20 cellular contexts compared by ENCODE assay signal in the genomic region with DNA sequence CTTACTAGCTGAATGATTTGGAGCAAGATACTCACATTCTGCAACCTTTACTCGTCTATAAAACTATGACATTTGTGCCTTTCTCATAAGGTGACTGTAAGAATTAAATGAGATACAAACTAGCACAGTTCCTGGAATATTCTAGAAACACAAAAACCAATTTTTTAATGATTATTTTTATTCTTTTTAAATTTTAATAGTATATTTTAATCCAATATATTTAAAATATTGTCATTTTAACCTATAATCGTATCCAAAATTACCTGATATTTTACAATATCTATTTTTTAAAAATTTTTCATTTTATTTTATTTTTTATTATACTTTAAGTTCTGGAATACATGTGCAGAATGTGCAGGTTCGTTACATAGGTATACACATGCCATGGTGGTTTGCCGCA.
"Had no signal": no experiment of that assay in that cellular context is flagged by ENCODE, and none has a peak within 500 bp of the region (broad histone marks: within the 10 kb centered on the region; RNA-seq: fewer than 3 reads in every experiment).

No MANE protein-coding gene starts in this region.

- DNase-seq: occipital lobe; ovary; posterior cingulate gyrus; psoas muscle; right cardiac atrium; right lobe of liver; sigmoid colon; small intestine; stimulated activated CD4-positive, alpha-beta T cell treated with anti-CD3 and anti-CD28 coated beads, Interleukin-15, amount 100 ng/mL, for 24 hours; stimulated activated CD4-positive, alpha-beta T cell treated with anti-CD3 and anti-CD28 coated beads, Interleukin-2, amount 100 ng/mL, for 24 hours; stimulated activated CD4-positive, alpha-beta T cell treated with anti-CD3 and anti-CD28 coated beads, Interleukin-2, amount 100 ng/mL, for 48 hours; stimulated activated CD4-positive, alpha-beta T cell treated with anti-CD3 and anti-CD28 coated beads, Interleukin-4, amount 100 ng/mL, for 24 hours; stimulated activated naive B cell treated with anti-CD40 and anti-IgM and Interleukin-4, amounts not matched to agents 10 μg/mL and 1 μg/mL and 100 μg/mL, for 72 hours; stimulated activated naive CD4-positive, alpha-beta T cell treated with Interleukin-2 at 50 U/mL for 16 hours; stomach; thyroid gland; trophoblast cell; upper lobe of left lung had no signal

- ATAC-seq: psoas muscle; right cardiac atrium; right lobe of liver; stimulated activated effector memory CD8-positive, alpha-beta T cell treated with anti-CD3 and anti-CD28 coated beads, Interleukin-12 subunit alpha, Interleukin-12 subunit beta, amount 100 ng/mL, for 72 hours; stimulated activated naive B cell treated with anti-CD40 and anti-IgM and Interleukin-4, amounts not matched to agents 10 μg/mL and 1 μg/mL and 100 μg/mL, for 72 hours had no signal

- FAIRE-seq: small intestine, urothelium cell line had no signal
